Comparison of ENCODE assay signal across 21 cellular contexts in genomic region chr11:45168366-45169130, GRCh38.
"Had no signal": no experiment of that assay in that cellular context is flagged by ENCODE, and none has a peak within 500 bp of the region (broad histone marks: within the 10 kb centered on the region; RNA-seq: fewer than 3 reads in every experiment).

No MANE protein-coding gene starts in this region.

- H3K4me3 ChIP-seq: adrenal gland, breast epithelium had no signal

- H3K36me3 ChIP-seq: adrenal gland, breast epithelium had no signal

- DNase-seq: activated CD4-positive, alpha-beta memory T cell treated with anti-CD3 and anti-CD28 coated beads, Interleukin-2, amount 10 ng/mL, durations not matched to agents 7 days and 5 days; activated CD4-positive, alpha-beta T cell treated with anti-CD3 and anti-CD28 coated beads for 36 hours; activated CD4-positive, alpha-beta T cell treated with anti-CD3 and anti-CD28 coated beads, Interleukin-2, amount 50 U/mL, for 1 hour; activated naive CD4-positive, alpha-beta T cell treated with anti-CD3 and anti-CD28 coated beads, Interleukin-2, amount 50 U/mL, for 16 hours; activated naive CD8-positive, alpha-beta T cell treated with anti-CD3 and anti-CD28 coated beads, Interleukin-2, amount 10 ng/mL, durations not matched to agents 7 days and 5 days; activated T-cell treated with anti-CD3 and anti-CD28 coated beads for 4 hours; adrenal gland; anterior cingulate cortex; central memory CD4-positive, alpha-beta T cell; NCI-H1092; NCI-H1694; NCI-H2107; NCI-H2171 treated with DMSO at 0.1 percent for 48 hours; NCI-H226; NCI-H526 treated with DMSO at 0.1 percent for 48 hours; NCI-H82; SK-N-SH; T-helper 1 cell had no signal

- H3K27ac ChIP-seq: adrenal gland, breast epithelium, KMS-11, VCaP had no signal

- H3K4me1 ChIP-seq: breast epithelium had no signal

- H3K4me2 ChIP-seq: KMS-11, SK-N-SH had no signal

- H3K9me3 ChIP-seq: adrenal gland, breast epithelium, SK-N-SH had no signal

- H3K9me3 Mint-ChIP-seq: activated CD4-positive, alpha-beta memory T cell treated with anti-CD3 and anti-CD28 coated beads, Interleukin-2, amount 10 ng/mL, durations not matched to agents 7 days and 5 days; activated naive CD8-positive, alpha-beta T cell treated with anti-CD3 and anti-CD28 coated beads, Interleukin-2, amount 10 ng/mL, durations not matched to agents 7 days and 5 days had no signal

- H3K27me3 Mint-ChIP-seq: activated CD4-positive, alpha-beta memory T cell treated with anti-CD3 and anti-CD28 coated beads, Interleukin-2, amount 10 ng/mL, durations not matched to agents 7 days and 5 days; activated CD4-positive, alpha-beta T cell treated with anti-CD3 and anti-CD28 coated beads for 36 hours; activated naive CD8-positive, alpha-beta T cell treated with anti-CD3 and anti-CD28 coated beads, Interleukin-2, amount 10 ng/mL, durations not matched to agents 7 days and 5 days had no signal

- H3K27me3 ChIP-seq: adrenal gland, breast epithelium had no signal

- ATAC-seq: activated CD4-positive, alpha-beta T cell treated with anti-CD3 and anti-CD28 coated beads for 36 hours had no signal

- H3K4me3 Mint-ChIP-seq: activated CD4-positive, alpha-beta memory T cell treated with anti-CD3 and anti-CD28 coated beads, Interleukin-2, amount 10 ng/mL, durations not matched to agents 7 days and 5 days; activated CD4-positive, alpha-beta T cell treated with anti-CD3 and anti-CD28 coated beads for 36 hours; activated naive CD8-positive, alpha-beta T cell treated with anti-CD3 and anti-CD28 coated beads, Interleukin-2, amount 10 ng/mL, durations not matched to agents 7 days and 5 days had no signal

- H3K36me3 Mint-ChIP-seq: activated naive CD8-positive, alpha-beta T cell treated with anti-CD3 and anti-CD28 coated beads, Interleukin-2, amount 10 ng/mL, durations not matched to agents 7 days and 5 days had no signal

- H3K27ac Mint-ChIP-seq: activated CD4-positive, alpha-beta memory T cell treated with anti-CD3 and anti-CD28 coated beads, Interleukin-2, amount 10 ng/mL, durations not matched to agents 7 days and 5 days; activated CD4-positive, alpha-beta T cell treated with anti-CD3 and anti-CD28 coated beads for 36 hours; activated naive CD8-positive, alpha-beta T cell treated with anti-CD3 and anti-CD28 coated beads, Interleukin-2, amount 10 ng/mL, durations not matched to agents 7 days and 5 days had no signal
